8 cellular contexts compared by ENCODE assay signal in the genomic region with DNA sequence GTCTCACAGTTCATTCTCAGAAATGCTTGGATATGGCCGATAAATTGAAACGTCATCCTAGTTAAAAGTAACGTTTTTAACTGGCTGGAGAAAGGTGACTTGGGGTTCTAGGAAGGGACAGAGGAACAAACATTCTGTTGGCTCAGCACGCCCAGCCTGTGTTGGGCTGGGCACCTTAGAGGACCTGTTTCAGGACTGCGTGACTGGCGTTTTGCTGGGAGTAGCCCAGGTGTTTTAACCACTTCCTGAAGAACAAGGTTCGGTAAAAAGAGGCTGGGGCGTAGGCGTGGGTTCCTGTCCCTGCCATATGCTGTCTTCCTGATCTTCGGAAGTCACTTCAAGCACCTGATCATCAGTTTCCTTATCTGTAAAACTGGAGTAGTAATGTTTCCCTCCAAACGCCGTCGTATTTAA. TPM values are rescaled to one million over a fixed set of nuclear protein-coding genes. Genes with fewer than 3 reads are reported as not detected.
DNase-seq lines count a peak whose midpoint lies in the region; ATAC-seq, FAIRE-seq and TF ChIP-seq lines count a peak whose summit lies in the region.

No MANE protein-coding gene starts in this region.

- H3K4me1 Mint-ChIP-seq in CD8-positive, alpha-beta T cell (ENCODE audit: low read depth) = peaks cover 38% of the 10 kb centered on the region
- H3K4me1 Mint-ChIP-seq in GM23338 (peaks cover 15% of the 10 kb centered on the region), naive B cell (peaks cover 28 to 35% (median 30%) of the 10 kb centered on the region in 3 donors), type B pancreatic cell (ENCODE audit: unreplicated experiment) (peaks cover 19% of the 10 kb centered on the region)
- peaks cover 53% of the 10 kb centered on the region for H3K4me1 Mint-ChIP-seq in T-helper 1 cell treated with Interleukin-12 subunit alpha and Interleukin-12 subunit beta and Interleukin-4 antibody, amounts not matched to agents 30 μg/mL and 1 μg/mL, for 36 hours (ENCODE audit: low read depth)

- H3K36me3 Mint-ChIP-seq in CD8-positive, alpha-beta T cell = peaks cover 20% of the 10 kb centered on the region
- H3K36me3 Mint-ChIP-seq in GM23338 (ENCODE audit: low read depth) (peaks cover 10% of the 10 kb centered on the region), naive B cell (peaks cover 0 to 5% of the 10 kb centered on the region in 2 donors), type B pancreatic cell (peaks cover 11% of the 10 kb centered on the region)
- peaks cover 20% of the 10 kb centered on the region for H3K36me3 Mint-ChIP-seq in T-helper 1 cell treated with Interleukin-12 subunit alpha and Interleukin-12 subunit beta and Interleukin-4 antibody, amounts not matched to agents 30 μg/mL and 1 μg/mL, for 36 hours (ENCODE audit: low read depth)

- no peak overlapping the region for H2AFZ ChIP-seq in GM23338

- H3K27ac ChIP-seq in CD8-positive, alpha-beta T cell (ENCODE audit: low read depth, low read length) = peak overlapping the region; percentile 84
- H3K27ac ChIP-seq in GM23338 (ENCODE audit: low read depth) = no peak overlapping the region

- POLR2A ChIA-PET in CD8-positive, alpha-beta T cell (lab: Charles Lee) = interaction anchor here (0.5 to 2.7 kb wide), 3 partner anchors 9 to 1543 kb away, joined by 3 to 20 read pairs (median 12); no protein-coding TSS in a partner anchor

- TF ChIP-seq POLR2A in H54 (IDR thresholded peaks at IDR 0.05; ENCODE audit: low read depth, low read length) = no peak

- DNase-seq in CD8-positive, alpha-beta T cell = peak in 5 of 7 experiments; percentile 22 to 70 (median 48)
- DNase-seq in GM23338 (ENCODE audit: low spot score) (peak; percentile 48), T47D (ENCODE audit: low read depth in 1 of 2, low spot score in 1 of 2) (peak; percentile 38 to 62), naive B cell (peak; percentile 47), type B pancreatic cell (ENCODE audit: extremely low spot score, unreplicated experiment) (no peak), retina (no peak), H54 (ENCODE audit: insufficient read length, low spot score) (no peak)

- no peaks in the 10 kb centered on the region for H3K36me3 ChIP-seq in CD8-positive, alpha-beta T cell (ENCODE audit: insufficient read depth, low read length)
- H3K36me3 ChIP-seq in GM23338 (ENCODE audit: insufficient read depth) = no peaks in the 10 kb centered on the region

- peak overlapping the region; percentile 98 for H3K27ac Mint-ChIP-seq in CD8-positive, alpha-beta T cell
- 0 out of 2 replicates have a peak overlapping the region, but pooled peaks have one; percentile 86 for H3K27ac Mint-ChIP-seq in GM23338
- H3K27ac Mint-ChIP-seq in T-helper 1 cell treated with Interleukin-12 subunit alpha and Interleukin-12 subunit beta and Interleukin-4 antibody, amounts not matched to agents 30 μg/mL and 1 μg/mL, for 36 hours = peak overlapping the region; percentile 90
- peak overlapping the region; percentile 93 to 99 (median 96) for H3K27ac Mint-ChIP-seq in naive B cell
- H3K27ac Mint-ChIP-seq in type B pancreatic cell = peak overlapping the region; percentile 95

- in situ Hi-C loops in T47D (cut with HindIII; ENCODE audit: low pct_unique_long_range_greater_than_20kb, low sequenced_read_pairs) = no loop called here

- no peak for TF ChIP-seq CTCF in CD8-positive, alpha-beta T cell (IDR thresholded peaks at IDR 0.05)
- TF ChIP-seq CTCF in GM23338 (conservative IDR thresholded peaks at IDR 0.05; ENCODE audit: low read depth in 2 of 2) = no peak
- TF ChIP-seq CTCF in type B pancreatic cell (conservative IDR thresholded peaks at IDR 0.05) = no peak

- H3K4me3 ChIP-seq in CD8-positive, alpha-beta T cell (ENCODE audit: low read depth, low read length) = peak overlapping the region; percentile 74
- peak overlapping the region; percentile 86 for H3K4me3 ChIP-seq in GM23338

- CTCF ChIA-PET in CD8-positive, alpha-beta T cell (lab: Charles Lee) = interaction anchor here (0.5 kb wide), 1 partner anchor 19 kb away, joined by 3 read pairs; no protein-coding TSS in a partner anchor

- no peaks in the 10 kb centered on the region for H3K9me3 Mint-ChIP-seq in CD8-positive, alpha-beta T cell
- no peaks in the 10 kb centered on the region for H3K9me3 Mint-ChIP-seq in GM23338
- H3K9me3 Mint-ChIP-seq in T-helper 1 cell treated with Interleukin-12 subunit alpha and Interleukin-12 subunit beta and Interleukin-4 antibody, amounts not matched to agents 30 μg/mL and 1 μg/mL, for 36 hours = no peaks in the 10 kb centered on the region
- H3K9me3 Mint-ChIP-seq in naive B cell = peaks cover 0 to 5% (median 0%) of the 10 kb centered on the region in 7 donors
- H3K9me3 Mint-ChIP-seq in type B pancreatic cell = no peaks in the 10 kb centered on the region

- no peaks in the 10 kb centered on the region for H3F3A ChIP-seq in GM23338 (replicated peaks; ENCODE audit: low read depth)

- no peaks in the 10 kb centered on the region for H3K27me3 Mint-ChIP-seq in CD8-positive, alpha-beta T cell (ENCODE audit: low read depth)
- H3K27me3 Mint-ChIP-seq in GM23338 (ENCODE audit: insufficient read depth, low read depth, poor library complexity) (peaks cover 10% of the 10 kb centered on the region), naive B cell (no peaks in the 10 kb centered on the region), type B pancreatic cell (no peaks in the 10 kb centered on the region)
- no peaks in the 10 kb centered on the region for H3K27me3 Mint-ChIP-seq in T-helper 1 cell treated with Interleukin-12 subunit alpha and Interleukin-12 subunit beta and Interleukin-4 antibody, amounts not matched to agents 30 μg/mL and 1 μg/mL, for 36 hours (ENCODE audit: low read depth)

- H3K9me2 ChIP-seq in GM23338 (ENCODE audit: insufficient read depth) = no peaks in the 10 kb centered on the region

- peaks cover 39% of the 10 kb centered on the region for H3K4me1 ChIP-seq in CD8-positive, alpha-beta T cell (ENCODE audit: insufficient read depth, low read length)
- peaks cover 12% of the 10 kb centered on the region for H3K4me1 ChIP-seq in GM23338 (ENCODE audit: insufficient read depth)

- peak overlapping the region; percentile 90 for H3K4me2 ChIP-seq in GM23338

- no peaks in the 10 kb centered on the region for H3K9me3 ChIP-seq in CD8-positive, alpha-beta T cell (ENCODE audit: low read length)

- intact Hi-C loops in CD8-positive, alpha-beta T cell (cut with DNase I, micrococcal nuclease) = loop anchor here (1.0 to 10.0 kb wide), 9 partner anchors 10 to 1543 kb away; a partner anchor contains a TSS

- peaks cover 10% of the 10 kb centered on the region; the same call in 1 of the 2 replicates for H4K20me1 ChIP-seq in GM23338 (replicated peaks; ENCODE audit: insufficient read depth)

- H3K4me3 Mint-ChIP-seq in CD8-positive, alpha-beta T cell = peak overlapping the region; percentile 96
- H3K4me3 Mint-ChIP-seq in GM23338 (peak overlapping the region; percentile 92), naive B cell (peak overlapping the region; percentile 90 to 98 (median 92)), type B pancreatic cell (peak overlapping the region; percentile 98)
- peak overlapping the region; percentile 90 for H3K4me3 Mint-ChIP-seq in T-helper 1 cell treated with Interleukin-12 subunit alpha and Interleukin-12 subunit beta and Interleukin-4 antibody, amounts not matched to agents 30 μg/mL and 1 μg/mL, for 36 hours

- H3K27me3 ChIP-seq in CD8-positive, alpha-beta T cell (ENCODE audit: insufficient read depth, low read length) = no peaks in the 10 kb centered on the region
- H3K27me3 ChIP-seq in GM23338 (ENCODE audit: insufficient read depth) = peaks cover 37% of the 10 kb centered on the region

- H3K79me2 ChIP-seq in GM23338 (replicated peaks; ENCODE audit: insufficient read depth) = peaks cover 13% of the 10 kb centered on the region

- peak; percentile 9 for ATAC-seq in CD8-positive, alpha-beta T cell
- ATAC-seq in GM23338 (no peak), naive B cell (ENCODE audit: low read depth in 2 of 2) (no peak)

- FAIRE-seq in H54 (lab: Jason Lieb, UNC) = no peak

TF ChIP-seq in GM23338, 12 proteins besides CTCF, POLR2A, EP300 and RAD21 (continues in another document):
- TF ChIP-seq, protein P1, sequence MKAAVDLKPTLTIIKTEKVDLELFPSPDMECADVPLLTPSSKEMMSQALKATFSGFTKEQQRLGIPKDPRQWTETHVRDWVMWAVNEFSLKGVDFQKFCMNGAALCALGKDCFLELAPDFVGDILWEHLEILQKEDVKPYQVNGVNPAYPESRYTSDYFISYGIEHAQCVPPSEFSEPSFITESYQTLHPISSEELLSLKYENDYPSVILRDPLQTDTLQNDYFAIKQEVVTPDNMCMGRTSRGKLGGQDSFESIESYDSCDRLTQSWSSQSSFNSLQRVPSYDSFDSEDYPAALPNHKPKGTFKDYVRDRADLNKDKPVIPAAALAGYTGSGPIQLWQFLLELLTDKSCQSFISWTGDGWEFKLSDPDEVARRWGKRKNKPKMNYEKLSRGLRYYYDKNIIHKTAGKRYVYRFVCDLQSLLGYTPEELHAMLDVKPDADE (IDR thresholded peaks at IDR 0.05) = no peak

RNA-seq across cellular contexts. Expression of a gene that starts 1.1 kb away (rescaled TPM):
- total RNA-seq in CD8-positive, alpha-beta T cell = 10 to 100 TPM; 15.3 to 15.6 TPM
- 20.6 and 27.3 TPM in 2 replicates for total RNA-seq in GM23338 (2014; rRNA removed; shearing (Covaris generic))
- polyA plus RNA-seq in GM23338 (2016; fragmentation: Nextera tagmentation; extraction: Ambion mirVana) (6.7 and 8.0 TPM in 2 replicates), naive B cell (ENCODE audit: low read depth in 6 of 6) (1 to 10 TPM; 3.0 to 6.4 (median 5.2) TPM)
- total RNA-seq in type B pancreatic cell (ENCODE audit: low replicate concordance) = 16.7 and 20.1 TPM in 2 replicates

RNA-seq across cellular contexts. Expression of a gene that starts 10.0 kb away (rescaled TPM):
- total RNA-seq in CD8-positive, alpha-beta T cell = 1 to 10 TPM; 6.4 to 8.1 TPM
- 21.1 and 25.6 TPM in 2 replicates for total RNA-seq in GM23338 (2014; rRNA removed; shearing (Covaris generic))
- polyA plus RNA-seq in GM23338 (2016; fragmentation: Nextera tagmentation; extraction: Ambion mirVana) = 47.9 and 52.7 TPM in 2 replicates
- polyA plus RNA-seq in naive B cell (ENCODE audit: low read depth in 6 of 6) = 10 to 100 TPM; 16.0 to 24.8 (median 20.4) TPM
- 30.7 and 36.6 TPM in 2 replicates for total RNA-seq in type B pancreatic cell (ENCODE audit: low replicate concordance)

Comparison
In these comparisons a context has a peak if more than half of its experiments do, and no peak if none do; other contexts are left out.
1. DNase-seq: peak in CD8-positive, alpha-beta T cell (5 of 7), GM23338 (single experiment), T47D (2 of 2) and naive B cell (single experiment); none in type B pancreatic cell (single experiment), retina (single experiment) and H54 (single experiment).
2. Peak in every context shown above with its lines, with median percentiles within 50 percentile points of each other: H3K27ac Mint-ChIP-seq and H3K4me3 Mint-ChIP-seq.